ENCODE assay signal across 31 cellular contexts in the genomic region with DNA sequence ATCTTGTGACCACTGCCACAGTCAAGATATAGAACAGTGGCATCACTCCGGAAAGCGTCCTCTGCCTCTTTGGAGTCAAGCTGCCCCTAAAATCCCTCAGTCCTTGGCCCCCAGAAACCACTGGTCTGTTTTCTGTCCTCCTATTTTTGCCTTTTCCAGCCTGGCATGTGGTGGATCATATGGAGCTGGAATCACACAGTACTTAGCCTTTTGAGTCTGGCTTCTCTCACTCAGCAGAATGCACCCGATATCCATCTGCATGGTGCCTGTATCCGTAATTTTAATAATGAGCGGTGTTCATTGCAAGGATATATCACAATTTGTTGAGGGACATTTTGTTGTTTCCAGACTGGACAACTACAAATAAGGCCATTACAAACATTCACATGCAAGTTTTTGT.
"Had no signal": no experiment of that assay in that cellular context is flagged by ENCODE, and none has a peak within 500 bp of the region (broad histone marks: within the 10 kb centered on the region; RNA-seq: fewer than 3 reads in every experiment).

No MANE protein-coding gene starts in this region.

- H3K27me3 ChIP-seq: adrenal gland, body of pancreas had no signal

- H3K4me1 ChIP-seq: adrenal gland, body of pancreas had no signal

- DNase-seq: activated CD4-positive, alpha-beta memory T cell treated with anti-CD3 and anti-CD28 coated beads for 36 hours; activated CD4-positive, alpha-beta T cell treated with anti-CD3 and anti-CD28 coated beads for 36 hours; activated CD4-positive, alpha-beta T cell treated with anti-CD3 and anti-CD28 coated beads, Interleukin-2, amount 10 ng/mL, durations not matched to agents 24 days and 14 days; activated CD4-positive, CD25-positive, alpha-beta regulatory T cell; activated CD4-positive, CD25-positive, alpha-beta regulatory T cell treated with anti-CD3 and anti-CD28 coated beads, Interleukin-2, amount 50 U/mL, for 72 hours; activated CD8-positive, alpha-beta memory T cell treated with anti-CD3 and anti-CD28 coated beads, Interleukin-2, amount 10 ng/mL, durations not matched to agents 7 days and 5 days; activated CD8-positive, alpha-beta memory T cell treated with anti-CD3 and anti-CD28 coated beads, Interleukin-2, amount 50 U/mL, for 4 hours; activated CD8-positive, alpha-beta T cell treated with anti-CD3 and anti-CD28 coated beads, Interleukin-2, amount 10 ng/mL, durations not matched to agents 7 days and 5 days; activated effector memory CD4-positive, alpha-beta T cell treated with anti-CD3 and anti-CD28 coated beads, Interleukin-2, amount 50 U/mL, for 16 hours; activated naive CD4-positive, alpha-beta T cell treated with anti-CD3 and anti-CD28 coated beads for 36 hours; activated naive CD8-positive, alpha-beta T cell treated with anti-CD3 and anti-CD28 coated beads for 36 hours; activated naive CD8-positive, alpha-beta T cell treated with anti-CD3 and anti-CD28 coated beads, Interleukin-2, amount 50 U/mL, for 24 hours; activated T-cell treated with anti-CD3 and anti-CD28 coated beads, Interleukin-2, amount 50 U/mL, for 1 hour; activated T-cell treated with anti-CD3 and anti-CD28 coated beads, Interleukin-2, amount 50 U/mL, for 48 hours; adrenal gland; amygdala; aorta; body of pancreas; caudate nucleus; cortex of kidney; dermis blood vessel endothelial cell; effector CD4-positive, alpha-beta T cell; effector memory CD8-positive, alpha-beta T cell; erythroblast; esophagus squamous epithelium; foreskin melanocyte; T-helper 2 cell had no signal

- H3K4me1 Mint-ChIP-seq: activated CD4-positive, alpha-beta T cell treated with anti-CD3 and anti-CD28 coated beads for 36 hours; activated CD4-positive, alpha-beta T cell treated with anti-CD3 and anti-CD28 coated beads, Interleukin-2, amount 10 ng/mL, durations not matched to agents 24 days and 14 days; activated CD8-positive, alpha-beta memory T cell treated with anti-CD3 and anti-CD28 coated beads, Interleukin-2, amount 10 ng/mL, durations not matched to agents 7 days and 5 days; activated naive CD8-positive, alpha-beta T cell treated with anti-CD3 and anti-CD28 coated beads for 36 hours; activated naive CD8-positive, alpha-beta T cell treated with anti-CD3 and anti-CD28 coated beads, Interleukin-2, amount 50 U/mL, for 24 hours had no signal

- ATAC-seq: activated CD4-positive, alpha-beta T cell treated with anti-CD3 and anti-CD28 coated beads for 36 hours; activated CD8-positive, alpha-beta memory T cell treated with anti-CD3 and anti-CD28 coated beads, Interleukin-2, amount 10 ng/mL, durations not matched to agents 7 days and 5 days; activated CD8-positive, alpha-beta T cell treated with anti-CD3 and anti-CD28 coated beads, Interleukin-2, amount 10 ng/mL, durations not matched to agents 7 days and 5 days; activated naive CD8-positive, alpha-beta T cell treated with anti-CD3 and anti-CD28 coated beads, Interleukin-2, amount 50 U/mL, for 24 hours; body of pancreas; effector memory CD8-positive, alpha-beta T cell had no signal

- H3K4me3 Mint-ChIP-seq: activated CD4-positive, alpha-beta memory T cell treated with anti-CD3 and anti-CD28 coated beads for 36 hours; activated CD4-positive, alpha-beta T cell treated with anti-CD3 and anti-CD28 coated beads for 36 hours; activated CD4-positive, alpha-beta T cell treated with anti-CD3 and anti-CD28 coated beads, Interleukin-2, amount 10 ng/mL, durations not matched to agents 24 days and 14 days; activated CD8-positive, alpha-beta memory T cell treated with anti-CD3 and anti-CD28 coated beads, Interleukin-2, amount 10 ng/mL, durations not matched to agents 7 days and 5 days; activated CD8-positive, alpha-beta T cell treated with anti-CD3 and anti-CD28 coated beads, Interleukin-2, amount 10 ng/mL, durations not matched to agents 7 days and 5 days; activated naive CD4-positive, alpha-beta T cell treated with anti-CD3 and anti-CD28 coated beads for 36 hours; activated naive CD4-positive, alpha-beta T cell treated with anti-CD3 and anti-CD28 coated beads, Interleukin-2, amount 50 U/mL, for 24 hours; activated naive CD8-positive, alpha-beta T cell treated with anti-CD3 and anti-CD28 coated beads for 36 hours; activated naive CD8-positive, alpha-beta T cell treated with anti-CD3 and anti-CD28 coated beads, Interleukin-2, amount 50 U/mL, for 24 hours; activated T-helper 1 cell treated with anti-CD3 and anti-CD28 coated beads, Interleukin-12 subunit alpha, Interleukin-12 subunit beta, Interleukin-2, Interleukin-4 antibody, amounts not matched to agents 30 ng/mL and 10 ng/mL and 1 ng/mL, durations not matched to agents 14 hours and 24 hours and 36 hours; effector memory CD8-positive, alpha-beta T cell had no signal

- H3K4me3 ChIP-seq: adrenal gland, body of pancreas, esophagus squamous epithelium had no signal

- H3K9me3 Mint-ChIP-seq: activated CD4-positive, alpha-beta memory T cell treated with anti-CD3 and anti-CD28 coated beads for 36 hours; activated CD4-positive, alpha-beta T cell treated with anti-CD3 and anti-CD28 coated beads, Interleukin-2, amount 10 ng/mL, durations not matched to agents 24 days and 14 days; activated naive CD4-positive, alpha-beta T cell treated with anti-CD3 and anti-CD28 coated beads, Interleukin-2, amount 50 U/mL, for 24 hours; activated naive CD8-positive, alpha-beta T cell treated with anti-CD3 and anti-CD28 coated beads for 36 hours; activated naive CD8-positive, alpha-beta T cell treated with anti-CD3 and anti-CD28 coated beads, Interleukin-2, amount 50 U/mL, for 24 hours; activated T-helper 1 cell treated with anti-CD3 and anti-CD28 coated beads, Interleukin-12 subunit alpha, Interleukin-12 subunit beta, Interleukin-2, Interleukin-4 antibody, amounts not matched to agents 30 ng/mL and 10 ng/mL and 1 ng/mL, durations not matched to agents 14 hours and 24 hours and 36 hours; activated T-helper 2 cell treated with anti-CD3 and anti-CD28 coated beads, Interferon-gamma antibody, Interleukin-2, Interleukin-4, amounts not matched to agents 10 μg/mL and 5 μg/mL and 100 μg/mL, durations not matched to agents 14 hours and 24 hours and 36 hours; effector memory CD8-positive, alpha-beta T cell had no signal

- H3K9me3 ChIP-seq: adrenal gland, body of pancreas, esophagus squamous epithelium had no signal

- H3K27me3 Mint-ChIP-seq: activated CD4-positive, alpha-beta memory T cell treated with anti-CD3 and anti-CD28 coated beads for 36 hours; activated naive CD4-positive, alpha-beta T cell treated with anti-CD3 and anti-CD28 coated beads, Interleukin-2, amount 50 U/mL, for 24 hours; activated naive CD8-positive, alpha-beta T cell treated with anti-CD3 and anti-CD28 coated beads for 36 hours; activated naive CD8-positive, alpha-beta T cell treated with anti-CD3 and anti-CD28 coated beads, Interleukin-2, amount 50 U/mL, for 24 hours had no signal

- FAIRE-seq: colon had no signal

- H3K27ac ChIP-seq: adrenal gland, body of pancreas, esophagus squamous epithelium had no signal

- H3K36me3 ChIP-seq: adrenal gland, esophagus squamous epithelium had no signal

- H3K27ac Mint-ChIP-seq: activated CD4-positive, alpha-beta memory T cell treated with anti-CD3 and anti-CD28 coated beads for 36 hours; activated CD4-positive, alpha-beta T cell treated with anti-CD3 and anti-CD28 coated beads for 36 hours; activated CD4-positive, alpha-beta T cell treated with anti-CD3 and anti-CD28 coated beads, Interleukin-2, amount 10 ng/mL, durations not matched to agents 24 days and 14 days; activated CD8-positive, alpha-beta memory T cell treated with anti-CD3 and anti-CD28 coated beads, Interleukin-2, amount 10 ng/mL, durations not matched to agents 7 days and 5 days; activated CD8-positive, alpha-beta T cell treated with anti-CD3 and anti-CD28 coated beads, Interleukin-2, amount 10 ng/mL, durations not matched to agents 7 days and 5 days; activated naive CD4-positive, alpha-beta T cell treated with anti-CD3 and anti-CD28 coated beads for 36 hours; activated naive CD4-positive, alpha-beta T cell treated with anti-CD3 and anti-CD28 coated beads, Interleukin-2, amount 50 U/mL, for 24 hours; activated naive CD8-positive, alpha-beta T cell treated with anti-CD3 and anti-CD28 coated beads for 36 hours; activated naive CD8-positive, alpha-beta T cell treated with anti-CD3 and anti-CD28 coated beads, Interleukin-2, amount 50 U/mL, for 24 hours; activated T-helper 1 cell treated with anti-CD3 and anti-CD28 coated beads, Interleukin-12 subunit alpha, Interleukin-12 subunit beta, Interleukin-2, Interleukin-4 antibody, amounts not matched to agents 30 ng/mL and 10 ng/mL and 1 ng/mL, durations not matched to agents 14 hours and 24 hours and 36 hours; activated T-helper 2 cell treated with anti-CD3 and anti-CD28 coated beads, Interferon-gamma antibody, Interleukin-2, Interleukin-4, amounts not matched to agents 10 μg/mL and 5 μg/mL and 100 μg/mL, durations not matched to agents 14 hours and 24 hours and 36 hours; effector memory CD8-positive, alpha-beta T cell had no signal

- H3K36me3 Mint-ChIP-seq: activated CD4-positive, alpha-beta memory T cell treated with anti-CD3 and anti-CD28 coated beads for 36 hours; activated CD8-positive, alpha-beta memory T cell treated with anti-CD3 and anti-CD28 coated beads, Interleukin-2, amount 10 ng/mL, durations not matched to agents 7 days and 5 days; activated naive CD4-positive, alpha-beta T cell treated with anti-CD3 and anti-CD28 coated beads, Interleukin-2, amount 50 U/mL, for 24 hours; activated naive CD8-positive, alpha-beta T cell treated with anti-CD3 and anti-CD28 coated beads for 36 hours had no signal
